25 cellular contexts compared by ENCODE assay signal in the genomic region with DNA sequence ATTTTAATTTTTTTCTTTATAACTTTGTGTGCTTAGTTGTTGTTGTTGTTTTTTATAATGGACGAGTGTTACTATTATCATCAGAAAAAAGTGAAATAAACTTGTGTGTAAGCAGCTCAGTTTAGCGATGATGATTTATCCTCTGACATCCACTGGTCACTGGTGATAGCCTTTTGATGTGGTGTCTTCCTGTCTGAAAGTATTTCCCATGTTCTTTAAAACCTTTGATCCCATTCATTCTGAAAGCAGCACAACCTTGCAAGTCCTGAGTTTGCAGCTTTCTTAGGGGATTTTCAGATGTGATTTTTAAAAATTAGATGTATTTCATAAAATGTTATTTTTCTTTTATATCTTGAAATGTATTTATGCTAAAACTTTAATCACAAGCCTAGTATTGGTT.
"Had no signal": no experiment of that assay in that cellular context is flagged by ENCODE, and none has a peak within 500 bp of the region (broad histone marks: within the 10 kb centered on the region; RNA-seq: fewer than 3 reads in every experiment).

No MANE protein-coding gene starts in this region.

- H3K27me3 ChIP-seq: left lung, ovary, right atrium auricular region, right lobe of liver, transverse colon, upper lobe of left lung, vagina had no signal

- H3K9me3 ChIP-seq: left lung, lower lobe of right lung, ovary, right atrium auricular region, right lobe of liver, transverse colon, upper lobe of left lung, vagina had no signal

- H3K27ac Mint-ChIP-seq: immature natural killer cell; natural killer cell; progenitor cell of endocrine pancreas; stimulated activated memory B cell treated with anti-CD40 and anti-IgM and Interleukin-4, amounts not matched to agents 10 μg/mL and 1 μg/mL and 100 μg/mL, for 72 hours; stimulated activated naive CD8-positive, alpha-beta T cell treated with anti-CD3 and anti-CD28 coated beads, Interleukin-15, amount 100 ng/mL, for 72 hours had no signal

- H3K9me3 Mint-ChIP-seq: stimulated activated memory B cell treated with anti-CD40 and anti-IgM and Interleukin-4, amounts not matched to agents 10 μg/mL and 1 μg/mL and 100 μg/mL, for 72 hours; stimulated activated naive CD8-positive, alpha-beta T cell treated with anti-CD3 and anti-CD28 coated beads, Interleukin-15, amount 100 ng/mL, for 72 hours had no signal

- H3K27ac ChIP-seq: left lung, lower lobe of right lung, ovary, right atrium auricular region, right lobe of liver, transverse colon, upper lobe of left lung, vagina had no signal

- H3K4me1 ChIP-seq: left lung, lower lobe of right lung, right atrium auricular region, right lobe of liver, transverse colon, upper lobe of left lung, vagina had no signal

- H3K4me1 Mint-ChIP-seq: immature natural killer cell; natural killer cell; stimulated activated naive CD8-positive, alpha-beta T cell treated with anti-CD3 and anti-CD28 coated beads, Interleukin-15, amount 100 ng/mL, for 72 hours had no signal

- H3K36me3 ChIP-seq: left lung, lower lobe of right lung, ovary, right atrium auricular region, right lobe of liver, transverse colon, upper lobe of left lung, vagina had no signal

- H3K27me3 Mint-ChIP-seq: progenitor cell of endocrine pancreas had no signal

- H3K4me3 ChIP-seq: left lung, lower lobe of right lung, ovary, right atrium auricular region, right lobe of liver, smooth muscle cell, transverse colon, upper lobe of left lung, vagina had no signal

- H3K4me3 Mint-ChIP-seq: immature natural killer cell; natural killer cell; stimulated activated memory B cell treated with anti-CD40 and anti-IgM and Interleukin-4, amounts not matched to agents 10 μg/mL and 1 μg/mL and 100 μg/mL, for 72 hours; stimulated activated naive CD8-positive, alpha-beta T cell treated with anti-CD3 and anti-CD28 coated beads, Interleukin-15, amount 100 ng/mL, for 72 hours had no signal

- ATAC-seq: left colon; left lung; lower lobe of right lung; natural killer cell; right lobe of liver; stimulated activated memory B cell treated with anti-CD40 and anti-IgM and Interleukin-4, amounts not matched to agents 10 μg/mL and 1 μg/mL and 100 μg/mL, for 72 hours; stimulated activated naive CD8-positive, alpha-beta T cell treated with anti-CD3 and anti-CD28 coated beads, Interleukin-15, amount 100 ng/mL, for 72 hours had no signal

- H3K36me3 Mint-ChIP-seq: immature natural killer cell; natural killer cell; stimulated activated memory B cell treated with anti-CD40 and anti-IgM and Interleukin-4, amounts not matched to agents 10 μg/mL and 1 μg/mL and 100 μg/mL, for 72 hours had no signal

- DNase-seq: hypothalamus; immature natural killer cell; kidney; left colon; left lung; lower lobe of right lung; mammary epithelial cell; mesenchymal stem cell; natural killer cell; ovary; right lobe of liver; stimulated activated CD4-positive, alpha-beta T cell treated with anti-CD3 and anti-CD28 coated beads, Interleukin-1b, Interleukin-23, amount 100 ng/mL, for 48 hours; stimulated activated CD4-positive, alpha-beta T cell treated with anti-CD3 and anti-CD28 coated beads, Interleukin-2, amount 100 ng/mL, for 48 hours; stimulated activated CD4-positive, alpha-beta T cell treated with anti-CD3 and anti-CD28 coated beads, Interleukin-4, amount 100 ng/mL, for 4 hours; stimulated activated CD8-positive, alpha-beta memory T cell treated with anti-CD3 and anti-CD28 coated beads, Interleukin-4, amount 100 ng/mL, for 48 hours; stimulated activated naive CD4-positive, alpha-beta T cell treated with Interleukin-2 at 50 U/mL for 16 hours; stimulated activated naive CD8-positive, alpha-beta T cell treated with anti-CD3 and anti-CD28 coated beads, Interleukin-15, amount 100 ng/mL, for 72 hours; substantia nigra; transverse colon; upper lobe of left lung had no signal
